19 cellular contexts compared by ENCODE assay signal in genomic region chr7:46157931-46158330, GRCh38.
"Had no signal": no experiment of that assay in that cellular context is flagged by ENCODE, and none has a peak within 500 bp of the region (broad histone marks: within the 10 kb centered on the region; RNA-seq: fewer than 3 reads in every experiment).

No MANE protein-coding gene starts in this region.

- H3K27ac Mint-ChIP-seq: naive thymus-derived CD4-positive, alpha-beta T cell had no signal

- H3K27me3 ChIP-seq: gastrocnemius medialis, heart right ventricle, left lung had no signal

- H3K4me3 Mint-ChIP-seq: naive thymus-derived CD4-positive, alpha-beta T cell had no signal

- DNase-seq: dermis blood vessel endothelial cell; dorsolateral prefrontal cortex; effector CD4-positive, alpha-beta T cell; effector memory CD4-positive, alpha-beta T cell; esophagus squamous epithelium; foreskin melanocyte; gastrocnemius medialis; glutamatergic neuron; head of caudate nucleus; heart right ventricle; hippocampal formation; left cardiac atrium; left lung; left ventricle myocardium superior; lower lobe of right lung; mesenchymal stem cell; midbrain; naive thymus-derived CD4-positive, alpha-beta T cell had no signal

- H3K27ac ChIP-seq: coronary artery, dorsolateral prefrontal cortex, esophagus squamous epithelium, gastrocnemius medialis, heart right ventricle, left lung, lower lobe of right lung had no signal

- H3K36me3 ChIP-seq: esophagus squamous epithelium, gastrocnemius medialis, heart right ventricle, left lung, lower lobe of right lung had no signal

- H3K4me1 ChIP-seq: esophagus squamous epithelium, gastrocnemius medialis, left lung, lower lobe of right lung had no signal

- H3K4me3 ChIP-seq: coronary artery, dorsolateral prefrontal cortex, esophagus squamous epithelium, gastrocnemius medialis, heart right ventricle, left lung, lower lobe of right lung had no signal

- H3K4me1 Mint-ChIP-seq: naive thymus-derived CD4-positive, alpha-beta T cell had no signal

- ATAC-seq: gastrocnemius medialis; heart right ventricle; left cardiac atrium; left lung; left ventricle myocardium superior; lower lobe of right lung; naive thymus-derived CD4-positive, alpha-beta T cell had no signal

- H3K36me3 Mint-ChIP-seq: naive thymus-derived CD4-positive, alpha-beta T cell had no signal

- H3K9me3 ChIP-seq: esophagus squamous epithelium, gastrocnemius medialis, heart right ventricle, left lung, lower lobe of right lung had no signal
